In genomic region chr1:114696810-114697209, GRCh38 we compare ENCODE assay signal across 25 cellular contexts. TPM values are rescaled to one million over a fixed set of nuclear protein-coding genes. Genes with fewer than 3 reads are reported as not detected.
"Had no signal": no experiment of that assay in that cellular context is flagged by ENCODE, and none has a peak within 500 bp of the region (broad histone marks: within the 10 kb centered on the region; RNA-seq: fewer than 3 reads in every experiment).

No MANE protein-coding gene starts in this region.

- H3K4me3 ChIP-seq: MG63, PC-9, Peyer's patch, SJCRH30 had no signal

- H3K27me3 ChIP-seq: MG63, Peyer's patch, SJCRH30 had no signal

- ATAC-seq: Right ventricle myocardium inferior, SK-N-SH treated with all-trans-retinoic acid at 6 μM for 48 hours had no signal

- H3K4me1 ChIP-seq: Peyer's patch had no signal

- H2AFZ ChIP-seq: PC-9 had no signal

- H3K4me2 ChIP-seq: PC-9 had no signal

- DNase-seq: Karpas-422; KBM-7; MG63; NCI-H1092 treated with DMSO at 0.1 percent for 48 hours; NCI-H1436; NCI-H187; NCI-H2029; NCI-H2081 treated with DMSO at 0.1 percent for 48 hours; NCI-H2171; NCI-H226; NCI-H446; NCI-H510A; NCI-H524 treated with DMSO at 0.1 percent for 48 hours; NCI-H69; NCI-H774; NK-92 treated with Interleukin-12 subunit alpha and Interleukin-12 subunit beta, amount 100 ng/mL, for 24 hours; OCI-M1; PC-9; Peyer's patch; SHP77 treated with DMSO at 0.1 percent for 48 hours; SJCRH30 had no signal

- H3K9me3 ChIP-seq: MG63, Peyer's patch, SJCRH30 had no signal

- H3K27ac ChIP-seq: PC-9, Peyer's patch, SJCRH30 had no signal

- H3K36me3 ChIP-seq: MG63, Peyer's patch, SJCRH30 had no signal

RNA-seq across cellular contexts. Expression of gene AMPD1, which starts 1.5 kb away (rescaled TPM):
- total RNA-seq: HT1080, PC-9, Right ventricle myocardium inferior, RPMI7951, SJCRH30 had no signal
